ENCODE assay signal across 8 cellular contexts in genomic region chr1:150293433-150294253, GRCh38. TPM values are rescaled to one million over a fixed set of nuclear protein-coding genes. Genes with fewer than 3 reads are reported as not detected.
DNase-seq lines count a peak whose midpoint lies in the region; ATAC-seq and TF ChIP-seq lines count a peak whose summit lies in the region.

MRPS21 (plus strand) TSS chr1:150293861; CDS start chr1:150294367, 506 bp downstream.

- DNase-seq in BE2C (peak; percentile 92), NCI-H526 (lab: John Stamatoyannopoulos, UW) (peak; percentile 98 to 99), choroid plexus epithelial cell (ENCODE audit: low read depth) (peak; percentile 93), kidney tubule cell (ENCODE audit: low spot score) (peak; percentile 92)
- peak; percentile 78 to 80 for DNase-seq in activated CD4-positive, alpha-beta T cell treated with anti-CD3 and anti-CD28 coated beads for 4 hours
- peak; percentile 62 to 81 (median 74) for DNase-seq in stimulated activated CD4-positive, alpha-beta T cell treated with anti-CD3 and anti-CD28 coated beads, Interleukin-1b, Interleukin-23, amount 100 ng/mL, for 24 hours (ENCODE audit: low read depth in 4 of 4, low spot score in 1 of 4)

- no peaks in the 10 kb centered on the region for H3K9me3 ChIP-seq in BE2C

- ATAC-seq in GM19324 (IDR thresholded peaks at IDR 0.05; ENCODE audit: low FRiP score, unreplicated experiment) (peak; percentile 82), HG03460 (IDR thresholded peaks at IDR 0.05; ENCODE audit: unreplicated experiment) (peak; percentile 98)

- peaks cover 27% of the 10 kb centered on the region for H3K36me3 ChIP-seq in BE2C

- peak within 1 kb of the TSS; percentile 92 for H3K4me3 ChIP-seq in BE2C (ENCODE audit: low read depth, low read length)
- peak within 1 kb of the TSS; percentile 64 for H3K4me3 ChIP-seq in choroid plexus epithelial cell (ENCODE audit: low read depth, low read length)

- TF ChIP-seq CTCF in BE2C (IDR thresholded peaks at IDR 0.05; ENCODE audit: low read depth, low read length): no peak
- no peak for TF ChIP-seq CTCF in choroid plexus epithelial cell (conservative IDR thresholded peaks at IDR 0.05; ENCODE audit: low read depth, low read length)

- no peaks in the 10 kb centered on the region for H3K4me1 ChIP-seq in BE2C

- H3K27me3 ChIP-seq in BE2C: no peaks in the 10 kb centered on the region

RNA-seq across cellular contexts. Expression of gene MRPS21, which starts in this region (rescaled TPM):
- polyA plus RNA-seq in BE2C (2012; ENCODE audit: insufficient read depth, insufficient read length, low read depth): 158 TPM

Comparison
In these comparisons a context has a peak if more than half of its experiments do, and no peak if none do; other contexts are left out.
1. Peak in every context shown above with its lines: DNase-seq, ATAC-seq and H3K4me3 ChIP-seq.